Comparison of ENCODE assay signal across 1 cellular context in genomic region chr19:52690395-52691214, GRCh38.
TF ChIP-seq lines count a peak whose summit lies in the region.

No MANE protein-coding gene starts in this region.

TF ChIP-seq in K562, 482 proteins besides CTCF, POLR2A, EP300 and RAD21 (continued from another document and continues in another):
- TF ChIP-seq GABPA (tag; conservative IDR thresholded peaks at IDR 0.05; ENCODE audit: low read depth) (peak; percentile 62), MTA3 (IDR thresholded peaks at IDR 0.05; ENCODE audit: borderline replicate concordance) (no peak; the same call in 1 of the 2 replicates), ZC3H8 (IDR thresholded peaks at IDR 0.05) (no peak), TAF1 (IDR thresholded peaks at IDR 0.05; ENCODE audit: control insufficient read depth, extremely low read depth, insufficient read depth, low read length, severe bottlenecking) (peak; percentile 83), ZFP36 (IDR thresholded peaks at IDR 0.05; ENCODE audit: low read depth, low read length, partially characterized antibody) (peak; percentile 9), SMAD4 (CRISPR knock-in tag; conservative IDR thresholded peaks at IDR 0.05) (0 out of 2 replicates have a peak, but pooled peaks have one; percentile 59), ZFX (CRISPR knock-in tag; IDR thresholded peaks at IDR 0.05) (peak; percentile 66), EP400 (IDR thresholded peaks at IDR 0.05) (peak; percentile 55), JUN (IDR thresholded peaks at IDR 0.05; ENCODE audit: borderline replicate concordance, low read depth, low read length) (0 out of 2 replicates have a peak, but pooled peaks have one; percentile 27), JUN (CRISPR knock-in tag; IDR thresholded peaks at IDR 0.05; ENCODE audit: borderline replicate concordance) (no peak), CCNT2 (IDR thresholded peaks at IDR 0.05; ENCODE audit: borderline replicate concordance, extremely low read depth, insufficient read length, low read depth, low read length) (peak; percentile 74), NR2C2 (CRISPR knock-in tag; IDR thresholded peaks at IDR 0.05) (no peak), NR2C2 (tag; IDR thresholded peaks at IDR 0.05) (peak; percentile 73), ERF (CRISPR knock-in tag; IDR thresholded peaks at IDR 0.05) (0 out of 2 replicates have a peak, but pooled peaks have one; percentile 24), ZBTB1 (CRISPR knock-in tag; IDR thresholded peaks at IDR 0.05; ENCODE audit: borderline replicate concordance, low read depth) (peak; percentile 51; the same call in 1 of the 2 replicates), FOXP1 (CRISPR knock-in tag; IDR thresholded peaks at IDR 0.05) (no peak), SP1 (CRISPR knock-in tag; IDR thresholded peaks at IDR 0.05) (peak; percentile 74), E4F1 (CRISPR knock-in tag; IDR thresholded peaks at IDR 0.05; ENCODE audit: borderline replicate concordance) (no peak), POLR2H (tag; IDR thresholded peaks at IDR 0.05; ENCODE audit: low read depth) (peak; percentile 62), RFX5 (IDR thresholded peaks at IDR 0.05; ENCODE audit: low read depth, low read length) (no peak), NBN (IDR thresholded peaks at IDR 0.05; ENCODE audit: low read depth) (peak; percentile 74; the same call in 1 of the 2 replicates), ZNF354B (CRISPR knock-in tag; IDR thresholded peaks at IDR 0.05) (no peak), SNIP1 (IDR thresholded peaks at IDR 0.05; ENCODE audit: low read depth) (0 out of 2 replicates have a peak, but pooled peaks have one; percentile 25), FOXJ3 (CRISPR knock-in tag; IDR thresholded peaks at IDR 0.05) (no peak), OTX1 (CRISPR knock-in tag; IDR thresholded peaks at IDR 0.05) (0 out of 2 replicates have a peak, but pooled peaks have one; percentile 16), RBM14 (IDR thresholded peaks at IDR 0.05; ENCODE audit: borderline replicate concordance, insufficient read depth, low read depth, low read length) (no peak), BRD9 (IDR thresholded peaks at IDR 0.05; ENCODE audit: low read depth, partially characterized antibody) (peak; percentile 91), DEAF1 (CRISPR knock-in tag; IDR thresholded peaks at IDR 0.05) (peak; percentile 27; the same call in 1 of the 2 replicates), TEAD4 (IDR thresholded peaks at IDR 0.05; ENCODE audit: low read length) (peak; percentile 3; the same call in 1 of the 2 replicates), TEAD4 (CRISPR knock-in tag; IDR thresholded peaks at IDR 0.05; ENCODE audit: borderline replicate concordance) (no peak), ZNF407 (IDR thresholded peaks at IDR 0.05; ENCODE audit: low read depth) (no peak), THAP12 (CRISPR knock-in tag; IDR thresholded peaks at IDR 0.05) (peak; percentile 39; the same call in 1 of the 2 replicates), ZNF589 (CRISPR knock-in tag; IDR thresholded peaks at IDR 0.05; ENCODE audit: low read depth) (no peak; the same call in 1 of the 2 replicates), NFRKB (IDR thresholded peaks at IDR 0.05; ENCODE audit: low read depth) (no peak; the same call in none of the 2 replicates), ZNF668 (CRISPR knock-in tag; IDR thresholded peaks at IDR 0.05) (no peak), CTBP1 (IDR thresholded peaks at IDR 0.05; ENCODE audit: borderline replicate concordance) (peak; percentile 8; the same call in 1 of the 2 replicates), CGGBP1 (CRISPR knock-in tag; IDR thresholded peaks at IDR 0.05) (no peak)
- TF ChIP-seq, protein P1, sequence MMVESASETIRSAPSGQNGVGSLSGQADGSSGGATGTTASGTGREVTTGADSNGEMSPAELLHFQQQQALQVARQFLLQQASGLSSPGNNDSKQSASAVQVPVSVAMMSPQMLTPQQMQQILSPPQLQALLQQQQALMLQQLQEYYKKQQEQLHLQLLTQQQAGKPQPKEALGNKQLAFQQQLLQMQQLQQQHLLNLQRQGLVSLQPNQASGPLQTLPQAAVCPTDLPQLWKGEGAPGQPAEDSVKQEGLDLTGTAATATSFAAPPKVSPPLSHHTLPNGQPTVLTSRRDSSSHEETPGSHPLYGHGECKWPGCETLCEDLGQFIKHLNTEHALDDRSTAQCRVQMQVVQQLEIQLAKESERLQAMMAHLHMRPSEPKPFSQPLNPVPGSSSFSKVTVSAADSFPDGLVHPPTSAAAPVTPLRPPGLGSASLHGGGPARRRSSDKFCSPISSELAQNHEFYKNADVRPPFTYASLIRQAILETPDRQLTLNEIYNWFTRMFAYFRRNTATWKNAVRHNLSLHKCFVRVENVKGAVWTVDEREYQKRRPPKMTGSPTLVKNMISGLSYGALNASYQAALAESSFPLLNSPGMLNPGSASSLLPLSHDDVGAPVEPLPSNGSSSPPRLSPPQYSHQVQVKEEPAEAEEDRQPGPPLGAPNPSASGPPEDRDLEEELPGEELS (CRISPR knock-in tag; IDR thresholded peaks at IDR 0.05; ENCODE audit: borderline replicate concordance), result no peak
- TF ChIP-seq, protein P2, sequence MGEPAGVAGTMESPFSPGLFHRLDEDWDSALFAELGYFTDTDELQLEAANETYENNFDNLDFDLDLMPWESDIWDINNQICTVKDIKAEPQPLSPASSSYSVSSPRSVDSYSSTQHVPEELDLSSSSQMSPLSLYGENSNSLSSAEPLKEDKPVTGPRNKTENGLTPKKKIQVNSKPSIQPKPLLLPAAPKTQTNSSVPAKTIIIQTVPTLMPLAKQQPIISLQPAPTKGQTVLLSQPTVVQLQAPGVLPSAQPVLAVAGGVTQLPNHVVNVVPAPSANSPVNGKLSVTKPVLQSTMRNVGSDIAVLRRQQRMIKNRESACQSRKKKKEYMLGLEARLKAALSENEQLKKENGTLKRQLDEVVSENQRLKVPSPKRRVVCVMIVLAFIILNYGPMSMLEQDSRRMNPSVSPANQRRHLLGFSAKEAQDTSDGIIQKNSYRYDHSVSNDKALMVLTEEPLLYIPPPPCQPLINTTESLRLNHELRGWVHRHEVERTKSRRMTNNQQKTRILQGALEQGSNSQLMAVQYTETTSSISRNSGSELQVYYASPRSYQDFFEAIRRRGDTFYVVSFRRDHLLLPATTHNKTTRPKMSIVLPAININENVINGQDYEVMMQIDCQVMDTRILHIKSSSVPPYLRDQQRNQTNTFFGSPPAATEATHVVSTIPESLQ (CRISPR knock-in tag; IDR thresholded peaks at IDR 0.05), result peak; percentile 78; the same call in 1 of the 2 replicates
- TF ChIP-seq, protein P3, sequence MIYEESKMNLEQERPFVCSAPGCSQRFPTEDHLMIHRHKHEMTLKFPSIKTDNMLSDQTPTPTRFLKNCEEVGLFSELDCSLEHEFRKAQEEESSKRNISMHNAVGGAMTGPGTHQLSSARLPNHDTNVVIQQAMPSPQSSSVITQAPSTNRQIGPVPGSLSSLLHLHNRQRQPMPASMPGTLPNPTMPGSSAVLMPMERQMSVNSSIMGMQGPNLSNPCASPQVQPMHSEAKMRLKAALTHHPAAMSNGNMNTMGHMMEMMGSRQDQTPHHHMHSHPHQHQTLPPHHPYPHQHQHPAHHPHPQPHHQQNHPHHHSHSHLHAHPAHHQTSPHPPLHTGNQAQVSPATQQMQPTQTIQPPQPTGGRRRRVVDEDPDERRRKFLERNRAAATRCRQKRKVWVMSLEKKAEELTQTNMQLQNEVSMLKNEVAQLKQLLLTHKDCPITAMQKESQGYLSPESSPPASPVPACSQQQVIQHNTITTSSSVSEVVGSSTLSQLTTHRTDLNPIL (CRISPR knock-in tag; IDR thresholded peaks at IDR 0.05), result 0 out of 2 replicates have a peak, but pooled peaks have one; percentile 51
